ENCODE assay signal across 12 cellular contexts in the genomic region with DNA sequence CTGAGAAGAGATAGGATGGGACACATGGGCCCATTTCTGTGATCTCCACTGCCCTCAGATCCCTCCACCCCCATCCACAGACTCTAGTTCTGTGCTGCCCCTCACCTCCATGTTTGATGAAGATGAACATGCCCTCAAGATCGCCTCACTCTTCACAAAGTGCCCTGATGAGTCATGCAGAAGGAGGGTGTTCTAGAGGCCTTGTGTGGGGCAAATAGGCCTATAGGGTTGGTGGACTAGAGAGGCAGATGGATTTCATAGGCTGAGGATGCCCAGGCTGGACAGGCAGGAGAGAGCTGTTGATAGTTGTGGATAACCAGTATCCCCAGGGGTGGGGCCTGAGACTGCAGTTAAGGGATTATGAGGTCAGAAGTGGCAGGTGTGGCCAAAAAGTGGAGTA. TPM values are rescaled to one million over a fixed set of nuclear protein-coding genes. Genes with fewer than 3 reads are reported as not detected.
DNase-seq lines count a peak whose midpoint lies in the region; ATAC-seq and TF ChIP-seq lines count a peak whose summit lies in the region.
"Had no signal": no experiment of that assay in that cellular context is flagged by ENCODE, and none has a peak within 500 bp of the region (broad histone marks: within the 10 kb centered on the region; RNA-seq: fewer than 3 reads in every experiment).

Gene CXorf65 (minus strand): TSS at position 314 of the 400 bp plus-strand sequence. CDS start 184 bp downstream, at position 130.

- H3K27me3 ChIP-seq in CD4-positive, alpha-beta memory T cell (ENCODE audit: insufficient read depth, low read length) = no peaks in the 10 kb centered on the region
- no peaks in the 10 kb centered on the region for H3K27me3 ChIP-seq in H9 (ENCODE audit: insufficient read depth, low read length)

- no peak within 1 kb of the TSS for H3K23ac ChIP-seq in H9 (ENCODE audit: insufficient read length, low read depth, low read length)

- no peak within 1 kb of the TSS for H3K14ac ChIP-seq in H9 (ENCODE audit: insufficient read depth, low read length)

- ATAC-seq in GM18873 (IDR thresholded peaks at IDR 0.05; ENCODE audit: low FRiP score, unreplicated experiment) = no peak

- peaks cover 55 to 57% of the 10 kb centered on the region in 2 donors for H3K36me3 Mint-ChIP-seq in CD4-positive, alpha-beta memory T cell
- H3K36me3 Mint-ChIP-seq in glutamatergic neuron (ENCODE audit: unreplicated experiment) (no peaks in the 10 kb centered on the region), H9 (ENCODE audit: insufficient read depth in 1 of 3, low read depth in 3 of 3) (peaks cover 2 to 11% (median 8%) of the 10 kb centered on the region in 3 experiments; a peak in 5 of 7 replicates)
- H3K36me3 Mint-ChIP-seq: brain had no signal

- no peak within 1 kb of the TSS for H4K91ac ChIP-seq in H9 (ENCODE audit: insufficient read length, low read depth, low read length)

- H3K9me3 Mint-ChIP-seq in CD4-positive, alpha-beta memory T cell = no peaks in the 10 kb centered on the region
- H3K9me3 Mint-ChIP-seq in glutamatergic neuron (ENCODE audit: unreplicated experiment) = peaks cover 2% of the 10 kb centered on the region
- peaks cover 78 to 85% of the 10 kb centered on the region in 2 experiments for H3K9me3 Mint-ChIP-seq in H9

- H2AK5ac ChIP-seq in H9 (ENCODE audit: insufficient read length, low read length) = no peak within 1 kb of the TSS

- H3K36me3 ChIP-seq in CD4-positive, alpha-beta memory T cell (ENCODE audit: insufficient read depth, low read length) = peaks cover 19% of the 10 kb centered on the region

- H3K27ac ChIP-seq in CD4-positive, alpha-beta memory T cell (ENCODE audit: low read depth, low read length) = peak within 1 kb of the TSS; percentile 96
- H3K27ac ChIP-seq in H9 (ENCODE audit: insufficient read length, low read depth, low read length) = no peak within 1 kb of the TSS

- no peak within 1 kb of the TSS for H3K18ac ChIP-seq in H9 (ENCODE audit: insufficient read length, low read depth, low read length)

- POLR2A ChIA-PET in CD4-positive, alpha-beta memory T cell (lab: Charles Lee; ENCODE audit: partially characterized antibody) = interaction anchor here (1.4 to 3.4 kb wide), 4 partner anchors 10 to 76 kb away, joined by 3 to 38 read pairs (median 6); partner anchors contain the start of genes FOXO4 and MED12

- H3T11ph ChIP-seq in H9 (ENCODE audit: low read length) = no peak within 1 kb of the TSS

- no peaks in the 10 kb centered on the region for H3K9me3 ChIP-seq in CD4-positive, alpha-beta memory T cell (ENCODE audit: control insufficient read depth in 1 of 2, low read length in 2 of 2)
- H3K9me3 ChIP-seq in H9 (ENCODE audit: control insufficient read depth, low read depth, low read length) = peaks cover 12% of the 10 kb centered on the region

- H3K27me3 Mint-ChIP-seq in CD4-positive, alpha-beta memory T cell = no peaks in the 10 kb centered on the region
- H3K27me3 Mint-ChIP-seq in glutamatergic neuron (ENCODE audit: unreplicated experiment) = peaks cover 2% of the 10 kb centered on the region
- peaks cover 53% of the 10 kb centered on the region for H3K27me3 Mint-ChIP-seq in H9 (ENCODE audit: low read depth)

- H3K27ac Mint-ChIP-seq in CD4-positive, alpha-beta memory T cell = peak within 1 kb of the TSS; percentile 94 to 99 (median 98)
- H3K27ac Mint-ChIP-seq in glutamatergic neuron (ENCODE audit: unreplicated experiment) (peak within 1 kb of the TSS; percentile 55), H9 (no peak within 1 kb of the TSS; a peak in 1 of 7 replicates)

- no peaks in the 10 kb centered on the region for H3K23me2 ChIP-seq in H9 (ENCODE audit: insufficient read length, low read depth, low read length, poor library complexity, severe bottlenecking)

- H3K9ac ChIP-seq in H9 (ENCODE audit: extremely low read depth, insufficient read length, low read length) = no peak within 1 kb of the TSS

- intact Hi-C loops in CD4-positive, alpha-beta memory T cell (cut with micrococcal nuclease) = no loop called here
- intact Hi-C loops in T-helper 1 cell treated with Interleukin-12 subunit alpha and Interleukin-12 subunit beta and Interleukin-4 antibody, amounts not matched to agents 30 ng/mL and 1 ng/mL, for 36 hours (cut with micrococcal nuclease) = no loop called here

- H3K4me1 ChIP-seq in CD4-positive, alpha-beta memory T cell (ENCODE audit: insufficient read depth, low read length) = peaks cover 74% of the 10 kb centered on the region
- peaks cover 5% of the 10 kb centered on the region; the same call in 1 of the 2 replicates for H3K4me1 ChIP-seq in H9 (ENCODE audit: insufficient read depth, low read length)

- no peak within 1 kb of the TSS for H4K8ac ChIP-seq in H9 (replicated peaks; ENCODE audit: insufficient read length, low read depth, low read length)

- H3K4ac ChIP-seq in H9 (ENCODE audit: low read depth, low read length) = no peak within 1 kb of the TSS

- H2BK15ac ChIP-seq in H9 (ENCODE audit: low read depth, low read length) = no peak within 1 kb of the TSS

- CTCF ChIA-PET in CD4-positive, alpha-beta memory T cell (lab: Charles Lee; ENCODE audit: partially characterized antibody) = interaction anchor here (1.6 to 3.4 kb wide), 2 partner anchors 22 to 24 kb away, joined by 3 to 16 read pairs; no protein-coding TSS in a partner anchor

- no peak within 1 kb of the TSS for H3K56ac ChIP-seq in H9 (ENCODE audit: insufficient read length, low read depth, low read length)

- H3K79me2 ChIP-seq in H9 (ENCODE audit: insufficient read depth, low read length) = no peaks in the 10 kb centered on the region

- DNase-seq in A172 (ENCODE audit: low spot score) (peak; percentile 21), glutamatergic neuron (no peak), activated gamma-delta T cell (lab: John Stamatoyannopoulos, UW) (no peak), H9 (no peak), NCI-H2081 (lab: John Stamatoyannopoulos, UW) (no peak)
- peak in 1 of 5 donors; percentile 58 for DNase-seq in CD4-positive, alpha-beta memory T cell
- DNase-seq: midbrain had no signal

- H3K4me2 ChIP-seq in H9 (ENCODE audit: insufficient read depth, insufficient read length, low read length) = no peak within 1 kb of the TSS

- no peak for TF ChIP-seq CTCF in glutamatergic neuron (IDR thresholded peaks at IDR 0.05; ENCODE audit: partially characterized antibody, unreplicated experiment)
- no peak for TF ChIP-seq CTCF in H9 (conservative IDR thresholded peaks at IDR 0.05)

- no peaks in the 10 kb centered on the region for H4K20me1 ChIP-seq in H9 (ENCODE audit: control insufficient read depth, insufficient read depth, insufficient read length)

- WGBS in H9 (ENCODE audit: extremely low coverage, insufficient read length, low lambda C conversion rate) = no CpG with 5 or more reads among the region's 1 CpG

- no peak within 1 kb of the TSS for H2BK5ac ChIP-seq in H9 (ENCODE audit: insufficient read length, low read length)

- H3K4me1 Mint-ChIP-seq in CD4-positive, alpha-beta memory T cell = peaks cover 40 to 88% (median 77%) of the 10 kb centered on the region in 4 donors
- H3K4me1 Mint-ChIP-seq in glutamatergic neuron (ENCODE audit: low read depth, unreplicated experiment) (peaks cover 27% of the 10 kb centered on the region), H9 (peaks cover 25 to 43% of the 10 kb centered on the region in 2 experiments)

- no peak within 1 kb of the TSS for H2BK20ac ChIP-seq in H9 (ENCODE audit: low read depth, low read length, poor library complexity, severe bottlenecking)

- peak within 1 kb of the TSS; percentile 54 to 99 (median 92) for H3K4me3 Mint-ChIP-seq in CD4-positive, alpha-beta memory T cell
- H3K4me3 Mint-ChIP-seq in glutamatergic neuron (ENCODE audit: unreplicated experiment) = no peak within 1 kb of the TSS
- no peak within 1 kb of the TSS; a peak in 1 of 5 replicates for H3K4me3 Mint-ChIP-seq in H9
- H3K4me3 Mint-ChIP-seq: brain had no signal

- peak within 1 kb of the TSS in 1 of 2 donors; percentile 93 for H3K4me3 ChIP-seq in CD4-positive, alpha-beta memory T cell (ENCODE audit: low read length in 2 of 2)

- H4K5ac ChIP-seq in H9 (ENCODE audit: insufficient read length, low read depth, low read length) = no peak within 1 kb of the TSS

- H3K79me1 ChIP-seq in H9 (ENCODE audit: insufficient read depth, low read depth, low read length, poor library complexity, severe bottlenecking) = no peaks in the 10 kb centered on the region

- H2BK120ac ChIP-seq in H9 (ENCODE audit: low read depth, low read length, poor library complexity, severe bottlenecking) = no peak within 1 kb of the TSS

- no peak within 1 kb of the TSS for H2BK12ac ChIP-seq in H9 (ENCODE audit: insufficient read length, low read depth, low read length)

- H2AFZ ChIP-seq in H9 (ENCODE audit: low read length) = no peak within 1 kb of the TSS

RNA-seq across cellular contexts. Expression of gene CXorf65, which starts in this region (rescaled TPM):
- total RNA-seq in A172 (2014; rRNA removed; shearing (Covaris generic)) = not detected in 2 replicates
- total RNA-seq in CD4-positive, alpha-beta memory T cell = 10 to 100 TPM; 45.1 to 51.6 TPM
- 1 to 10 TPM; 3.1 to 7.4 TPM for polyA plus RNA-seq in CD4-positive, alpha-beta memory T cell
- total RNA-seq in T-helper 1 cell treated with Interleukin-12 subunit alpha and Interleukin-12 subunit beta and Interleukin-4 antibody, amounts not matched to agents 30 ng/mL and 1 ng/mL, for 36 hours = 25.9 and 39.8 TPM in 2 replicates
- total RNA-seq in glutamatergic neuron (ENCODE audit: unreplicated experiment) = not detected
- not detected in 2 replicates for total RNA-seq in H9 (2021)
- total RNA-seq: NCI-H460, skeletal muscle tissue had no signal

Comparison
In these comparisons a context has a peak if more than half of its experiments do, and no peak if none do; other contexts are left out.
1. RNA of gene CXorf65 (total RNA-seq): 45.1 to 51.6 TPM in CD4-positive, alpha-beta memory T cell and 25.9 to 39.8 TPM in T-helper 1 cell treated with Interleukin-12 subunit alpha and Interleukin-12 subunit beta and Interleukin-4 antibody, amounts not matched to agents 30 ng/mL and 1 ng/mL, for 36 hours; not detected in A172, not detected in glutamatergic neuron (single experiment) and not detected in H9; every median in the first group is over 10 times any median in the second.
2. Peak in DNase-seq in A172; RNA of the gene not detected or under 1 TPM.
3. H3K27ac Mint-ChIP-seq: peak in CD4-positive, alpha-beta memory T cell (7 of 7) and glutamatergic neuron (single experiment); none in H9 (0 of 3).
4. H3K4me3 Mint-ChIP-seq: peak in CD4-positive, alpha-beta memory T cell (8 of 8); none in glutamatergic neuron (single experiment) and H9 (0 of 2).